ENCODE assay signal across 1 cellular context in the genomic region with DNA sequence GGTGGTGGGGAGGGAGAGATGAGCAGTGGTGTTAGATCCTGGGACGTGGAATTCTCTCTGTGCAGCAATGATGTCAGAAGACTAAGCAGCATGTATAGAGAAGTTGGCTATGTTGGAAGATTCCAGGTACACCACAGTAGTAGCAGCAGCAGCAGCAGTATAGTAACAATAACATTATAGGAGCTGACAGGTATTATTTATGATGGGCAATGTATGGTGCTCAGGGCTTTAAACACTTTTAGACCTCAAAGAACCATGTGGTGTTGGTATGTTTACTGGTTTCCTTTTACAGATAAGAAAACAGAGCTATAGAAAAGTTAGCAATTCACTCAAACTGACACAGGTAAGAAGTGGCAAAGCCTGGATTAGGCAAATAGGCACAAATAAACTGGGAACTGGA.
TF ChIP-seq lines count a peak whose summit lies in the region.

No MANE protein-coding gene starts in this region.

TF ChIP-seq in K562, 482 proteins besides CTCF, POLR2A, EP300 and RAD21 (continued from another document):
- TF ChIP-seq, protein P1, sequence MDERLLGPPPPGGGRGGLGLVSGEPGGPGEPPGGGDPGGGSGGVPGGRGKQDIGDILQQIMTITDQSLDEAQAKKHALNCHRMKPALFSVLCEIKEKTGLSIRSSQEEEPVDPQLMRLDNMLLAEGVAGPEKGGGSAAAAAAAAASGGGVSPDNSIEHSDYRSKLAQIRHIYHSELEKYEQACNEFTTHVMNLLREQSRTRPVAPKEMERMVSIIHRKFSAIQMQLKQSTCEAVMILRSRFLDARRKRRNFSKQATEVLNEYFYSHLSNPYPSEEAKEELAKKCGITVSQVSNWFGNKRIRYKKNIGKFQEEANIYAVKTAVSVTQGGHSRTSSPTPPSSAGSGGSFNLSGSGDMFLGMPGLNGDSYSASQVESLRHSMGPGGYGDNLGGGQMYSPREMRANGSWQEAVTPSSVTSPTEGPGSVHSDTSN (CRISPR knock-in tag; IDR thresholded peaks at IDR 0.05; ENCODE audit: low read depth) = no peak
- TF ChIP-seq, protein P1 (tag; conservative IDR thresholded peaks at IDR 0.05; ENCODE audit: low read depth) = peak; percentile 43; the same call in 1 of the 2 replicates
- no peak for TF ChIP-seq TCF7 (IDR thresholded peaks at IDR 0.05; ENCODE audit: borderline replicate concordance)
